Comparison of ENCODE assay signal across 1 cellular context in the genomic region with DNA sequence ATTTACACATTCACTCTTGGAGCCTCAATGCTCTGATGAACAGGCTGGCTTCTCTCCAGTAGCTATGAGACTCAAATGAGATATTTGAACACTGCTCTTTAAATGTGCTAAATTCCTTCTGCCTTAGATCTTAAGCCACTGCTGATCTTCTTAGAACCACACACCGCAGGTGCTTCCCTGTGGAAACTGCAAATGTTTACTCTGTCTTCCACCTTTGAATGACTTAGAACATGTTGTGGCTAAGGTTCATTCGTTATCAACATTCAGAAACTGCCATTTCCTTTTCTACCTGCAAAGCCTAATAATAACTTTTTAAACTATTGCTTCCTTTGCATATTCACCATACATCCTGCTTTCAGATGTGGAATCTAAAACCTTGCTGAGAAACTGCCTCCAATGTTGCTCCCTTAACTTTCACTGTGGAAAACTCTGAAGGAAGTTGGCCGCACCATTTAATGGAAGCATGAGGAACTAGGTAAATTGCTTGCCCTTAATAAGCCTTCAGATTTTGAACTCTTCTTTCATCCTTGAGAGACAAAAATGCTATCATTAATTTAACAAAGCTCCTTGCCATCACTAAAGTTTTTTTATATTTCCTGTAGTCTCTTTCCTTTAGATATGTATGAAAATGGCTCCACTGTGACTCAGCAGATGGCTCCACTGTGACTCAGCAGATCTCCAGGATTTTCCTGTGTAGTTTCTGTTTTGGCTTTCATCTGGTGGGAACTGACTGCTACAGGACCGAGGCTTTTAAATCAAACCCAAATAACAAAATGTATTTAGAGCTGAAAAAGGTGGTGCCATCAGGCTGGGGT.
TF ChIP-seq lines count a peak whose summit lies in the region.

No MANE protein-coding gene starts in this region.

TF ChIP-seq in K562, 482 proteins besides CTCF, POLR2A, EP300 and RAD21 (continued from another document and continues in another):
- TF ChIP-seq, protein P1, sequence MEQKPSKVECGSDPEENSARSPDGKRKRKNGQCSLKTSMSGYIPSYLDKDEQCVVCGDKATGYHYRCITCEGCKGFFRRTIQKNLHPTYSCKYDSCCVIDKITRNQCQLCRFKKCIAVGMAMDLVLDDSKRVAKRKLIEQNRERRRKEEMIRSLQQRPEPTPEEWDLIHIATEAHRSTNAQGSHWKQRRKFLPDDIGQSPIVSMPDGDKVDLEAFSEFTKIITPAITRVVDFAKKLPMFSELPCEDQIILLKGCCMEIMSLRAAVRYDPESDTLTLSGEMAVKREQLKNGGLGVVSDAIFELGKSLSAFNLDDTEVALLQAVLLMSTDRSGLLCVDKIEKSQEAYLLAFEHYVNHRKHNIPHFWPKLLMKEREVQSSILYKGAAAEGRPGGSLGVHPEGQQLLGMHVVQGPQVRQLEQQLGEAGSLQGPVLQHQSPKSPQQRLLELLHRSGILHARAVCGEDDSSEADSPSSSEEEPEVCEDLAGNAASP (IDR thresholded peaks at IDR 0.05): no peak
- TF ChIP-seq KAT2B (IDR thresholded peaks at IDR 0.05; ENCODE audit: low read depth, low read length): no peak
- TF ChIP-seq, protein P2, sequence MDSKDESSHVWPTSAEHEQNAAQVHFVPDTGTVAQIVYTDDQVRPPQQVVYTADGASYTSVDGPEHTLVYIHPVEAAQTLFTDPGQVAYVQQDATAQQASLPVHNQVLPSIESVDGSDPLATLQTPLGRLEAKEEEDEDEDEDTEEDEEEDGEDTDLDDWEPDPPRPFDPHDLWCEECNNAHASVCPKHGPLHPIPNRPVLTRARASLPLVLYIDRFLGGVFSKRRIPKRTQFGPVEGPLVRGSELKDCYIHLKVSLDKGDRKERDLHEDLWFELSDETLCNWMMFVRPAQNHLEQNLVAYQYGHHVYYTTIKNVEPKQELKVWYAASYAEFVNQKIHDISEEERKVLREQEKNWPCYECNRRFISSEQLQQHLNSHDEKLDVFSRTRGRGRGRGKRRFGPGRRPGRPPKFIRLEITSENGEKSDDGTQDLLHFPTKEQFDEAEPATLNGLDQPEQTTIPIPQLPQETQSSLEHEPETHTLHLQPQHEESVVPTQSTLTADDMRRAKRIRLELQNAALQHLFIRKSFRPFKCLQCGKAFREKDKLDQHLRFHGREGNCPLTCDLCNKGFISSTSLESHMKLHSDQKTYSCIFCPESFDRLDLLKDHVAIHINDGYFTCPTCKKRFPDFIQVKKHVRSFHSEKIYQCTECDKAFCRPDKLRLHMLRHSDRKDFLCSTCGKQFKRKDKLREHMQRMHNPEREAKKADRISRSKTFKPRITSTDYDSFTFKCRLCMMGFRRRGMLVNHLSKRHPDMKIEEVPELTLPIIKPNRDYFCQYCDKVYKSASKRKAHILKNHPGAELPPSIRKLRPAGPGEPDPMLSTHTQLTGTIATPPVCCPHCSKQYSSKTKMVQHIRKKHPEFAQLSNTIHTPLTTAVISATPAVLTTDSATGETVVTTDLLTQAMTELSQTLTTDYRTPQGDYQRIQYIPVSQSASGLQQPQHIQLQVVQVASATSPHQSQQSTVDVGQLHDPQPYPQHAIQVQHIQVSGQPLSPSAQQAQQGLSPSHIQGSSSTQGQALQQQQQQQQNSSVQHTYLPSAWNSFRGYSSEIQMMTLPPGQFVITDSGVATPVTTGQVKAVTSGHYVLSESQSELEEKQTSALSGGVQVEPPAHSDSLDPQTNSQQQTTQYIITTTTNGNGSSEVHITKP (IDR thresholded peaks at IDR 0.05; ENCODE audit: partially characterized antibody): no peak
- TF ChIP-seq PTRF (tag; IDR thresholded peaks at IDR 0.05): peak; percentile 63
- no peak for TF ChIP-seq POLR2B (IDR thresholded peaks at IDR 0.05; ENCODE audit: low read depth, partially characterized antibody)
- no peak for TF ChIP-seq MIER1 (IDR thresholded peaks at IDR 0.05; ENCODE audit: low read depth)
- TF ChIP-seq FOXP1 (CRISPR knock-in tag; IDR thresholded peaks at IDR 0.05): no peak
- TF ChIP-seq, protein P3, sequence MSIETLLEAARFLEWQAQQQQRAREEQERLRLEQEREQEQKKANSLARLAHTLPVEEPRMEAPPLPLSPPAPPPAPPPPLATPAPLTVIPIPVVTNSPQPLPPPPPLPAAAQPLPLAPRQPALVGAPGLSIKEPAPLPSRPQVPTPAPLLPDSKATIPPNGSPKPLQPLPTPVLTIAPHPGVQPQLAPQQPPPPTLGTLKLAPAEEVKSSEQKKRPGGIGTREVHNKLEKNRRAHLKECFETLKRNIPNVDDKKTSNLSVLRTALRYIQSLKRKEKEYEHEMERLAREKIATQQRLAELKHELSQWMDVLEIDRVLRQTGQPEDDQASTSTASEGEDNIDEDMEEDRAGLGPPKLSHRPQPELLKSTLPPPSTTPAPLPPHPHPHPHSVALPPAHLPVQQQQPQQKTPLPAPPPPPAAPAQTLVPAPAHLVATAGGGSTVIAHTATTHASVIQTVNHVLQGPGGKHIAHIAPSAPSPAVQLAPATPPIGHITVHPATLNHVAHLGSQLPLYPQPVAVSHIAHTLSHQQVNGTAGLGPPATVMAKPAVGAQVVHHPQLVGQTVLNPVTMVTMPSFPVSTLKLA (conservative IDR thresholded peaks at IDR 0.05): no peak
- TF ChIP-seq DNMT1 (IDR thresholded peaks at IDR 0.05): no peak
- TF ChIP-seq MCM2 (IDR thresholded peaks at IDR 0.05; ENCODE audit: low read depth): no peak
- TF ChIP-seq SMARCA4 (IDR thresholded peaks at IDR 0.05): peak; percentile 66; the same call in 1 of the 2 replicates
- no peak for TF ChIP-seq ZNF24 (IDR thresholded peaks at IDR 0.05)
- TF ChIP-seq NR3C1 (CRISPR knock-in tag; IDR thresholded peaks at IDR 0.05): no peak
- no peak for TF ChIP-seq ZNF282 (CRISPR knock-in tag; IDR thresholded peaks at IDR 0.05)
- TF ChIP-seq SIN3B (IDR thresholded peaks at IDR 0.05; ENCODE audit: low read depth): no peak
- TF ChIP-seq, protein P4, sequence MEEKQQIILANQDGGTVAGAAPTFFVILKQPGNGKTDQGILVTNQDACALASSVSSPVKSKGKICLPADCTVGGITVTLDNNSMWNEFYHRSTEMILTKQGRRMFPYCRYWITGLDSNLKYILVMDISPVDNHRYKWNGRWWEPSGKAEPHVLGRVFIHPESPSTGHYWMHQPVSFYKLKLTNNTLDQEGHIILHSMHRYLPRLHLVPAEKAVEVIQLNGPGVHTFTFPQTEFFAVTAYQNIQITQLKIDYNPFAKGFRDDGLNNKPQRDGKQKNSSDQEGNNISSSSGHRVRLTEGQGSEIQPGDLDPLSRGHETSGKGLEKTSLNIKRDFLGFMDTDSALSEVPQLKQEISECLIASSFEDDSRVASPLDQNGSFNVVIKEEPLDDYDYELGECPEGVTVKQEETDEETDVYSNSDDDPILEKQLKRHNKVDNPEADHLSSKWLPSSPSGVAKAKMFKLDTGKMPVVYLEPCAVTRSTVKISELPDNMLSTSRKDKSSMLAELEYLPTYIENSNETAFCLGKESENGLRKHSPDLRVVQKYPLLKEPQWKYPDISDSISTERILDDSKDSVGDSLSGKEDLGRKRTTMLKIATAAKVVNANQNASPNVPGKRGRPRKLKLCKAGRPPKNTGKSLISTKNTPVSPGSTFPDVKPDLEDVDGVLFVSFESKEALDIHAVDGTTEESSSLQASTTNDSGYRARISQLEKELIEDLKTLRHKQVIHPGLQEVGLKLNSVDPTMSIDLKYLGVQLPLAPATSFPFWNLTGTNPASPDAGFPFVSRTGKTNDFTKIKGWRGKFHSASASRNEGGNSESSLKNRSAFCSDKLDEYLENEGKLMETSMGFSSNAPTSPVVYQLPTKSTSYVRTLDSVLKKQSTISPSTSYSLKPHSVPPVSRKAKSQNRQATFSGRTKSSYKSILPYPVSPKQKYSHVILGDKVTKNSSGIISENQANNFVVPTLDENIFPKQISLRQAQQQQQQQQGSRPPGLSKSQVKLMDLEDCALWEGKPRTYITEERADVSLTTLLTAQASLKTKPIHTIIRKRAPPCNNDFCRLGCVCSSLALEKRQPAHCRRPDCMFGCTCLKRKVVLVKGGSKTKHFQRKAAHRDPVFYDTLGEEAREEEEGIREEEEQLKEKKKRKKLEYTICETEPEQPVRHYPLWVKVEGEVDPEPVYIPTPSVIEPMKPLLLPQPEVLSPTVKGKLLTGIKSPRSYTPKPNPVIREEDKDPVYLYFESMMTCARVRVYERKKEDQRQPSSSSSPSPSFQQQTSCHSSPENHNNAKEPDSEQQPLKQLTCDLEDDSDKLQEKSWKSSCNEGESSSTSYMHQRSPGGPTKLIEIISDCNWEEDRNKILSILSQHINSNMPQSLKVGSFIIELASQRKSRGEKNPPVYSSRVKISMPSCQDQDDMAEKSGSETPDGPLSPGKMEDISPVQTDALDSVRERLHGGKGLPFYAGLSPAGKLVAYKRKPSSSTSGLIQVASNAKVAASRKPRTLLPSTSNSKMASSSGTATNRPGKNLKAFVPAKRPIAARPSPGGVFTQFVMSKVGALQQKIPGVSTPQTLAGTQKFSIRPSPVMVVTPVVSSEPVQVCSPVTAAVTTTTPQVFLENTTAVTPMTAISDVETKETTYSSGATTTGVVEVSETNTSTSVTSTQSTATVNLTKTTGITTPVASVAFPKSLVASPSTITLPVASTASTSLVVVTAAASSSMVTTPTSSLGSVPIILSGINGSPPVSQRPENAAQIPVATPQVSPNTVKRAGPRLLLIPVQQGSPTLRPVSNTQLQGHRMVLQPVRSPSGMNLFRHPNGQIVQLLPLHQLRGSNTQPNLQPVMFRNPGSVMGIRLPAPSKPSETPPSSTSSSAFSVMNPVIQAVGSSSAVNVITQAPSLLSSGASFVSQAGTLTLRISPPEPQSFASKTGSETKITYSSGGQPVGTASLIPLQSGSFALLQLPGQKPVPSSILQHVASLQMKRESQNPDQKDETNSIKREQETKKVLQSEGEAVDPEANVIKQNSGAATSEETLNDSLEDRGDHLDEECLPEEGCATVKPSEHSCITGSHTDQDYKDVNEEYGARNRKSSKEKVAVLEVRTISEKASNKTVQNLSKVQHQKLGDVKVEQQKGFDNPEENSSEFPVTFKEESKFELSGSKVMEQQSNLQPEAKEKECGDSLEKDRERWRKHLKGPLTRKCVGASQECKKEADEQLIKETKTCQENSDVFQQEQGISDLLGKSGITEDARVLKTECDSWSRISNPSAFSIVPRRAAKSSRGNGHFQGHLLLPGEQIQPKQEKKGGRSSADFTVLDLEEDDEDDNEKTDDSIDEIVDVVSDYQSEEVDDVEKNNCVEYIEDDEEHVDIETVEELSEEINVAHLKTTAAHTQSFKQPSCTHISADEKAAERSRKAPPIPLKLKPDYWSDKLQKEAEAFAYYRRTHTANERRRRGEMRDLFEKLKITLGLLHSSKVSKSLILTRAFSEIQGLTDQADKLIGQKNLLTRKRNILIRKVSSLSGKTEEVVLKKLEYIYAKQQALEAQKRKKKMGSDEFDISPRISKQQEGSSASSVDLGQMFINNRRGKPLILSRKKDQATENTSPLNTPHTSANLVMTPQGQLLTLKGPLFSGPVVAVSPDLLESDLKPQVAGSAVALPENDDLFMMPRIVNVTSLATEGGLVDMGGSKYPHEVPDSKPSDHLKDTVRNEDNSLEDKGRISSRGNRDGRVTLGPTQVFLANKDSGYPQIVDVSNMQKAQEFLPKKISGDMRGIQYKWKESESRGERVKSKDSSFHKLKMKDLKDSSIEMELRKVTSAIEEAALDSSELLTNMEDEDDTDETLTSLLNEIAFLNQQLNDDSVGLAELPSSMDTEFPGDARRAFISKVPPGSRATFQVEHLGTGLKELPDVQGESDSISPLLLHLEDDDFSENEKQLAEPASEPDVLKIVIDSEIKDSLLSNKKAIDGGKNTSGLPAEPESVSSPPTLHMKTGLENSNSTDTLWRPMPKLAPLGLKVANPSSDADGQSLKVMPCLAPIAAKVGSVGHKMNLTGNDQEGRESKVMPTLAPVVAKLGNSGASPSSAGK (IDR thresholded peaks at IDR 0.05): no peak
- TF ChIP-seq, protein P5, sequence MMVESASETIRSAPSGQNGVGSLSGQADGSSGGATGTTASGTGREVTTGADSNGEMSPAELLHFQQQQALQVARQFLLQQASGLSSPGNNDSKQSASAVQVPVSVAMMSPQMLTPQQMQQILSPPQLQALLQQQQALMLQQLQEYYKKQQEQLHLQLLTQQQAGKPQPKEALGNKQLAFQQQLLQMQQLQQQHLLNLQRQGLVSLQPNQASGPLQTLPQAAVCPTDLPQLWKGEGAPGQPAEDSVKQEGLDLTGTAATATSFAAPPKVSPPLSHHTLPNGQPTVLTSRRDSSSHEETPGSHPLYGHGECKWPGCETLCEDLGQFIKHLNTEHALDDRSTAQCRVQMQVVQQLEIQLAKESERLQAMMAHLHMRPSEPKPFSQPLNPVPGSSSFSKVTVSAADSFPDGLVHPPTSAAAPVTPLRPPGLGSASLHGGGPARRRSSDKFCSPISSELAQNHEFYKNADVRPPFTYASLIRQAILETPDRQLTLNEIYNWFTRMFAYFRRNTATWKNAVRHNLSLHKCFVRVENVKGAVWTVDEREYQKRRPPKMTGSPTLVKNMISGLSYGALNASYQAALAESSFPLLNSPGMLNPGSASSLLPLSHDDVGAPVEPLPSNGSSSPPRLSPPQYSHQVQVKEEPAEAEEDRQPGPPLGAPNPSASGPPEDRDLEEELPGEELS (CRISPR knock-in tag; IDR thresholded peaks at IDR 0.05; ENCODE audit: borderline replicate concordance): no peak
- TF ChIP-seq, protein P6, sequence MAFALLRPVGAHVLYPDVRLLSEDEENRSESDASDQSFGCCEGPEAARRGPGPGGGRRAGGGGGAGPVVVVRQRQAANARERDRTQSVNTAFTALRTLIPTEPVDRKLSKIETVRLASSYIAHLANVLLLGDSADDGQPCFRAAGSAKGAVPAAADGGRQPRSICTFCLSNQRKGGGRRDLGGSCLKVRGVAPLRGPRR (CRISPR knock-in tag; IDR thresholded peaks at IDR 0.05): no peak
- TF ChIP-seq ATF7 (IDR thresholded peaks at IDR 0.05): no peak
- 0 out of 2 replicates have a peak, but pooled peaks have one; percentile 67 for TF ChIP-seq FOXJ2 (tag; IDR thresholded peaks at IDR 0.05)
- TF ChIP-seq, protein P7, sequence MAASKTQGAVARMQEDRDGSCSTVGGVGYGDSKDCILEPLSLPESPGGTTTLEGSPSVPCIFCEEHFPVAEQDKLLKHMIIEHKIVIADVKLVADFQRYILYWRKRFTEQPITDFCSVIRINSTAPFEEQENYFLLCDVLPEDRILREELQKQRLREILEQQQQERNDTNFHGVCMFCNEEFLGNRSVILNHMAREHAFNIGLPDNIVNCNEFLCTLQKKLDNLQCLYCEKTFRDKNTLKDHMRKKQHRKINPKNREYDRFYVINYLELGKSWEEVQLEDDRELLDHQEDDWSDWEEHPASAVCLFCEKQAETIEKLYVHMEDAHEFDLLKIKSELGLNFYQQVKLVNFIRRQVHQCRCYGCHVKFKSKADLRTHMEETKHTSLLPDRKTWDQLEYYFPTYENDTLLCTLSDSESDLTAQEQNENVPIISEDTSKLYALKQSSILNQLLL (CRISPR knock-in tag; IDR thresholded peaks at IDR 0.05; ENCODE audit: borderline replicate concordance): no peak
- TF ChIP-seq ELF1 (tag; IDR thresholded peaks at IDR 0.05): no peak
- no peak for TF ChIP-seq NR2F6 (CRISPR knock-in tag; IDR thresholded peaks at IDR 0.05)
- peak; percentile 58; the same call in 1 of the 2 replicates for TF ChIP-seq DIDO1 (tag; IDR thresholded peaks at IDR 0.05; ENCODE audit: low read depth)
- TF ChIP-seq FUS (optimal IDR thresholded peaks at IDR 0.05; ENCODE audit: low read depth, low read length): no peak
- no peak for TF ChIP-seq SETDB1 (IDR thresholded peaks at IDR 0.05; ENCODE audit: low read length)
- TF ChIP-seq, protein P8, sequence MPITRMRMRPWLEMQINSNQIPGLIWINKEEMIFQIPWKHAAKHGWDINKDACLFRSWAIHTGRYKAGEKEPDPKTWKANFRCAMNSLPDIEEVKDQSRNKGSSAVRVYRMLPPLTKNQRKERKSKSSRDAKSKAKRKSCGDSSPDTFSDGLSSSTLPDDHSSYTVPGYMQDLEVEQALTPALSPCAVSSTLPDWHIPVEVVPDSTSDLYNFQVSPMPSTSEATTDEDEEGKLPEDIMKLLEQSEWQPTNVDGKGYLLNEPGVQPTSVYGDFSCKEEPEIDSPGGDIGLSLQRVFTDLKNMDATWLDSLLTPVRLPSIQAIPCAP (CRISPR knock-in tag; IDR thresholded peaks at IDR 0.05; ENCODE audit: borderline replicate concordance): no peak
- no peak for TF ChIP-seq ZNF274 (IDR thresholded peaks at IDR 0.05; ENCODE audit: borderline replicate concordance, low read depth, low read length)
- TF ChIP-seq ETV1 (tag; conservative IDR thresholded peaks at IDR 0.05; ENCODE audit: low read depth): peak; percentile 8; the same call in 1 of the 2 replicates
- TF ChIP-seq ADNP (tag; IDR thresholded peaks at IDR 0.05): no peak
